Comparison of ENCODE assay signal across 13 cellular contexts in genomic region chr14:28661171-28661772, GRCh38.
DNase-seq lines count a peak whose midpoint lies in the region; ATAC-seq, FAIRE-seq and TF ChIP-seq lines count a peak whose summit lies in the region.
"Had no signal": no experiment of that assay in that cellular context is flagged by ENCODE, and none has a peak within 500 bp of the region (broad histone marks: within the 10 kb centered on the region; RNA-seq: fewer than 3 reads in every experiment).

No MANE protein-coding gene starts in this region.

- peaks cover 0 to 2% of the 10 kb centered on the region in 2 donors for H3K9me3 Mint-ChIP-seq in activated T-cell treated with anti-CD3 and anti-CD28 coated beads, Interleukin-2, amount 50 U/mL, for 72 hours

- peak; percentile 94 for ATAC-seq in RWPE2 (ENCODE audit: low read depth)
- no peak for ATAC-seq in GM18907 (IDR thresholded peaks at IDR 0.05; ENCODE audit: unreplicated experiment)
- no peak for ATAC-seq in activated T-cell treated with anti-CD3 and anti-CD28 coated beads, Interleukin-2, amount 50 U/mL, for 72 hours (replicated peaks in 1 of 2)
- ATAC-seq: activated naive CD4-positive, alpha-beta T cell treated with anti-CD3 and anti-CD28 coated beads, Interleukin-2, amount 50 U/mL, for 72 hours; left lung; pancreas had no signal

- no peak overlapping the region for H2AK5ac ChIP-seq in neuronal stem cell (ENCODE audit: low read depth, low read length)

- no peaks in the 10 kb centered on the region for H3K4me1 Mint-ChIP-seq in activated T-cell treated with anti-CD3 and anti-CD28 coated beads, Interleukin-2, amount 50 U/mL, for 72 hours (ENCODE audit: low read depth)

- H3K18ac ChIP-seq in neuronal stem cell (ENCODE audit: low read length) = no peak overlapping the region

- H3K27ac Mint-ChIP-seq in activated T-cell treated with anti-CD3 and anti-CD28 coated beads, Interleukin-2, amount 50 U/mL, for 72 hours = no peak overlapping the region
- H3K27ac Mint-ChIP-seq: activated naive CD4-positive, alpha-beta T cell treated with anti-CD3 and anti-CD28 coated beads, Interleukin-2, amount 50 U/mL, for 72 hours had no signal

- no CpG with 5 or more reads among the region's 5 CpGs for WGBS in neuronal stem cell (ENCODE audit: extremely low coverage in 2 of 2, insufficient read length in 2 of 2, insufficient replicate concordance in 1 of 2), 2 donors

- H3K14ac ChIP-seq in neuronal stem cell (ENCODE audit: low read length) = no peak overlapping the region

- H3K79me1 ChIP-seq in neuronal stem cell (ENCODE audit: low read depth, low read length) = no peaks in the 10 kb centered on the region

- TF ChIP-seq POLR2A in H54 (IDR thresholded peaks at IDR 0.05; ENCODE audit: low read depth, low read length) = no peak

- H3K23ac ChIP-seq in neuronal stem cell (ENCODE audit: low read depth, low read length, poor library complexity) = no peak overlapping the region

- H3K4ac ChIP-seq in neuronal stem cell (ENCODE audit: low read length) = no peak overlapping the region

- no peak overlapping the region for H4K8ac ChIP-seq in neuronal stem cell (ENCODE audit: low read depth, low read length)

- H2BK5ac ChIP-seq in neuronal stem cell (ENCODE audit: low read length) = no peak overlapping the region

- no peak overlapping the region for H4K91ac ChIP-seq in neuronal stem cell (ENCODE audit: low read depth, low read length, poor library complexity)

- H3K4me2 ChIP-seq in neuronal stem cell (ENCODE audit: insufficient read depth, low read length, poor library complexity, severe bottlenecking) = no peak overlapping the region

- no peak overlapping the region for H2BK15ac ChIP-seq in neuronal stem cell (ENCODE audit: low read length)

- H3K36me3 Mint-ChIP-seq in activated T-cell treated with anti-CD3 and anti-CD28 coated beads, Interleukin-2, amount 50 U/mL, for 72 hours (ENCODE audit: insufficient read depth in 2 of 2) = no peaks in the 10 kb centered on the region
- H3K36me3 Mint-ChIP-seq: activated naive CD4-positive, alpha-beta T cell treated with anti-CD3 and anti-CD28 coated beads, Interleukin-2, amount 50 U/mL, for 72 hours had no signal

- no peak for DNase-seq in H54 (ENCODE audit: insufficient read length, low spot score)
- DNase-seq in RWPE2 (ENCODE audit: low spot score) = no peak
- peak; percentile 88 for DNase-seq in fibroblast of mammary gland (ENCODE audit: low read depth)
- no peak for DNase-seq in neuronal stem cell (ENCODE audit: low spot score)
- DNase-seq in activated gamma-delta T cell treated with Interleukin-2 at 50 U/mL for 16 hours = no peak
- DNase-seq in activated T-cell treated with anti-CD3 and anti-CD28 coated beads, Interleukin-2, amount 50 U/mL, for 72 hours = no peak
- no peak for DNase-seq in stimulated activated CD4-positive, alpha-beta T cell treated with anti-CD3 and anti-CD28 coated beads, Interleukin-1b, Interleukin-23, amount 100 ng/mL, for 48 hours
- DNase-seq: effector memory CD4-positive, alpha-beta T cell; left lung; NCI-H526 treated with DMSO at 0.1 percent for 48 hours; pancreas had no signal

- H3K27ac ChIP-seq in RWPE2 (ENCODE audit: poor library complexity, severe bottlenecking) (peak overlapping the region; percentile 71), neuronal stem cell (replicated peaks; ENCODE audit: low read length) (peak overlapping the region; percentile 25)
- H3K27ac ChIP-seq: left lung, pancreas had no signal

- H3K4me3 Mint-ChIP-seq in activated T-cell treated with anti-CD3 and anti-CD28 coated beads, Interleukin-2, amount 50 U/mL, for 72 hours = no peak overlapping the region

- H3K4me1 ChIP-seq in RWPE2 (ENCODE audit: insufficient read depth, poor library complexity, severe bottlenecking) (peaks cover 49% of the 10 kb centered on the region), neuronal stem cell (ENCODE audit: control insufficient read depth in 2 of 2, insufficient read depth in 1 of 2, low read depth in 1 of 2, low read length in 2 of 2) (peaks cover 0 to 5% of the 10 kb centered on the region in 2 donors)
- H3K4me1 ChIP-seq: left lung, pancreas had no signal

- peak overlapping the region; percentile 84 for H2AFZ ChIP-seq in neuronal stem cell (ENCODE audit: low read length)

- no peak overlapping the region for H2BK120ac ChIP-seq in neuronal stem cell (ENCODE audit: low read depth, low read length)

- no peaks in the 10 kb centered on the region for H3K27me3 Mint-ChIP-seq in activated T-cell treated with anti-CD3 and anti-CD28 coated beads, Interleukin-2, amount 50 U/mL, for 72 hours (ENCODE audit: low read depth)

- H3K9me3 ChIP-seq in RWPE2 (ENCODE audit: severe bottlenecking) (no peaks in the 10 kb centered on the region), neuronal stem cell (replicated peaks in 1 of 2; ENCODE audit: control insufficient read depth in 2 of 2, insufficient read depth in 1 of 2, low read depth in 1 of 2, low read length in 2 of 2) (no peaks in the 10 kb centered on the region)
- H3K9me3 ChIP-seq: left lung, pancreas had no signal

- H3K36me3 ChIP-seq in RWPE2 (ENCODE audit: low read depth) (0 out of 2 replicates have a peak, but pooled peaks cover 4% of the 10 kb centered on the region), neuronal stem cell (replicated peaks in 1 of 2; ENCODE audit: control insufficient read depth in 2 of 2, insufficient read depth in 2 of 2, low read length in 2 of 2) (no peaks in the 10 kb centered on the region)
- H3K36me3 ChIP-seq: left lung, pancreas had no signal

- peak; percentile 79 for FAIRE-seq in H54 (lab: Jason Lieb, UNC)
- FAIRE-seq: pancreas had no signal

- TF ChIP-seq CTCF in RWPE2 (IDR thresholded peaks at IDR 0.05; ENCODE audit: poor library complexity, severe bottlenecking) (no peak), fibroblast of mammary gland (conservative IDR thresholded peaks at IDR 0.05; ENCODE audit: control insufficient read depth, insufficient read depth, low read depth, low read length) (no peak)

- no peaks in the 10 kb centered on the region for H3K27me3 ChIP-seq in RWPE2 (ENCODE audit: insufficient read depth, poor library complexity, severe bottlenecking)
- H3K27me3 ChIP-seq in neuronal stem cell (ENCODE audit: control insufficient read depth in 3 of 3, insufficient read depth in 3 of 3, low read depth in 1 of 3, low read length in 3 of 3) = no peaks in the 10 kb centered on the region
- H3K27me3 ChIP-seq: left lung, pancreas had no signal

- H3K4me3 ChIP-seq in RWPE2 (ENCODE audit: severe bottlenecking) (no peak overlapping the region), fibroblast of mammary gland (ENCODE audit: control insufficient read depth, low read depth, low read length) (no peak overlapping the region), neuronal stem cell (ENCODE audit: low read length in 2 of 2) (no peak overlapping the region)
- H3K4me3 ChIP-seq: left lung, pancreas had no signal

- H3K9ac ChIP-seq in neuronal stem cell (ENCODE audit: low read depth, low read length, poor library complexity) = no peak overlapping the region

- no peak overlapping the region for H2BK12ac ChIP-seq in neuronal stem cell (ENCODE audit: low read length)
